8 cellular contexts compared by ENCODE assay signal in the genomic region with DNA sequence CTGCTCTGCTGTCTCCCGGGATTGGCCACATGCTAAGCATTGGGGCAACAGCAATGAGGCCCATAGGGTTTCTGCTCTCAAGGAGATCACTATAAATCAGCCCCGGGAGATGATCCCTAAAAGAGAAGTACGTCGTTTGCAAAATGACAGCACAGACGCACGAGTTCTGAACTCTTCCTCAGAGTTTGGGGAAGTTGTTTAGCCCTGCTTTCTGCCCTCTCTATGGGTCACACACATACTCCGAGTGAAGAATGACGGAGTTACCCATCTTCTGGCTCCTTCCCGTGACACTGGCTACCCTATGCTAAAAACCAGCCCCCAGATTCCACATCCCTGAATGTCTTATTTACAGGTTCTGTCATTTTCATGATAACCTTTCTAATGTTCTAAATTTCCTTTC.
DNase-seq lines count a peak whose midpoint lies in the region; ATAC-seq and TF ChIP-seq lines count a peak whose summit lies in the region.

No MANE protein-coding gene starts in this region.

- H3K27me3 ChIP-seq in OCI-LY1 (ENCODE audit: insufficient read depth, low read length) (no peaks in the 10 kb centered on the region), osteoblast (ENCODE audit: insufficient read depth, low read length) (no peaks in the 10 kb centered on the region)

- no peaks in the 10 kb centered on the region for H3K9me2 ChIP-seq in OCI-LY1 (ENCODE audit: low read depth, low read length)

- peak overlapping the region; percentile 80 for H3K9ac ChIP-seq in OCI-LY1 (ENCODE audit: low read length)

- H2AFZ ChIP-seq in OCI-LY1 (ENCODE audit: low read length) (no peak overlapping the region), osteoblast (ENCODE audit: low read length) (no peak overlapping the region)

- ATAC-seq in GM18907 (IDR thresholded peaks at IDR 0.05; ENCODE audit: unreplicated experiment) (peak; percentile 44), HG02884 (IDR thresholded peaks at IDR 0.05; ENCODE audit: unreplicated experiment) (peak; percentile 36)

- H3K36me3 ChIP-seq in OCI-LY1 (ENCODE audit: insufficient read depth, low read length) (no peaks in the 10 kb centered on the region), osteoblast (ENCODE audit: insufficient read depth, low read length) (no peaks in the 10 kb centered on the region)

- DNase-seq in pons (ENCODE audit: low spot score) (peak; percentile 84), NCI-H82 (lab: John Stamatoyannopoulos, UW) (no peak), DMS153 (lab: John Stamatoyannopoulos, UW) (no peak), osteoblast (ENCODE audit: insufficient read length, low spot score, missing footprints) (no peak)
- no peak for DNase-seq in stimulated activated CD4-positive, alpha-beta T cell treated with anti-CD3 and anti-CD28 coated beads, Interleukin-4, amount 100 ng/mL, for 24 hours

- H3K27ac ChIP-seq in OCI-LY1 (ENCODE audit: low read depth, low read length, poor library complexity, severe bottlenecking) (peak overlapping the region; percentile 99), osteoblast (ENCODE audit: low read depth, low read length) (no peak overlapping the region)

- TF ChIP-seq CTCF in OCI-LY1 (IDR thresholded peaks at IDR 0.05; ENCODE audit: low read length) (no peak), osteoblast (IDR thresholded peaks at IDR 0.05; ENCODE audit: extremely low read depth, low read depth, low read length) (no peak)

- H3K9me3 ChIP-seq in OCI-LY1 (ENCODE audit: low read length) (no peaks in the 10 kb centered on the region), osteoblast (ENCODE audit: low read depth, low read length) (no peaks in the 10 kb centered on the region)

- no peaks in the 10 kb centered on the region for H3K79me2 ChIP-seq in OCI-LY1 (ENCODE audit: insufficient read depth, low read length)
- H3K79me2 ChIP-seq in osteoblast (ENCODE audit: insufficient read depth, low read length), result no peaks in the 10 kb centered on the region

- peak overlapping the region; percentile 42 for H3K4me3 ChIP-seq in OCI-LY1 (ENCODE audit: low read depth, low read length, poor library complexity, severe bottlenecking)
- no peak overlapping the region for H3K4me3 ChIP-seq in osteoblast (ENCODE audit: insufficient read depth, low read length)

- H3K4me2 ChIP-seq in OCI-LY1 (ENCODE audit: low read length) (peak overlapping the region; percentile 70), osteoblast (ENCODE audit: insufficient read depth, low read length) (no peak overlapping the region)

- H3F3A ChIP-seq in OCI-LY1 (ENCODE audit: insufficient read depth, low read length), result 0 out of 2 replicates have a peak, but pooled peaks cover 6% of the 10 kb centered on the region

- no peaks in the 10 kb centered on the region for H4K20me1 ChIP-seq in OCI-LY1 (ENCODE audit: insufficient read depth, low read length)
- no peaks in the 10 kb centered on the region for H4K20me1 ChIP-seq in osteoblast (ENCODE audit: insufficient read depth, low read length)

- H3K4me1 ChIP-seq in OCI-LY1 (ENCODE audit: insufficient read depth, low read length, severe bottlenecking) (peaks cover 63% of the 10 kb centered on the region), osteoblast (ENCODE audit: insufficient read depth, low read length) (peaks cover under 1% of the 10 kb centered on the region)
